7 cellular contexts compared by ENCODE assay signal in genomic region chr5:124353016-124353415, GRCh38.
"Had no signal": no experiment of that assay in that cellular context is flagged by ENCODE, and none has a peak within 500 bp of the region (broad histone marks: within the 10 kb centered on the region; RNA-seq: fewer than 3 reads in every experiment).

No MANE protein-coding gene starts in this region.

- H2AFZ ChIP-seq: GM23248 had no signal

- H3K4me3 ChIP-seq: GM23248, K562 had no signal

- H3K4me3 Mint-ChIP-seq: H9, HFFc6 had no signal

- DNase-seq: GM23248, H9, HCEC 1CT, HFFc6, IMR-90, KG1 had no signal

- ATAC-seq: K562 had no signal

- H3K27ac Mint-ChIP-seq: H9, HFFc6 had no signal

- H3K27ac ChIP-seq: GM23248 had no signal
